In genomic region chr19:41310031-41310831, GRCh38 we compare ENCODE assay signal across 8 cellular contexts. TPM values are rescaled to one million over a fixed set of nuclear protein-coding genes. Genes with fewer than 3 reads are reported as not detected.
A peak's percentile ranks its signal among the peaks of the same experiment; 100 is the strongest.
DNase-seq lines count a peak whose midpoint lies in the region; TF ChIP-seq lines count a peak whose summit lies in the region.

TSS of gene CCDC97 (plus strand) at chr19:41310172. CDS start at chr19:41310311, 139 bp downstream.

- peak within 1 kb of the TSS; percentile 95 for H3K18ac ChIP-seq in neuronal stem cell (ENCODE audit: low read length)

- H3K4me1 ChIP-seq in MM.1S (ENCODE audit: low read length) (peaks cover 36% of the 10 kb centered on the region), neuronal stem cell (ENCODE audit: control insufficient read depth in 2 of 2, insufficient read depth in 1 of 2, low read depth in 1 of 2, low read length in 2 of 2) (peaks cover 0 to 8% of the 10 kb centered on the region in 2 donors)

- in situ Hi-C loops in SK-MEL-5 (cut with HindIII; ENCODE audit: low pct_unique_long_range_greater_than_20kb, low sequenced_read_pairs) = no loop called here

- no peak within 1 kb of the TSS for H2BK120ac ChIP-seq in neuronal stem cell (ENCODE audit: low read depth, low read length)

- H3K9me3 ChIP-seq in MM.1S (replicated peaks; ENCODE audit: insufficient read depth, low read length) = no peaks in the 10 kb centered on the region
- no peaks in the 10 kb centered on the region for H3K9me3 ChIP-seq in neuronal stem cell (replicated peaks in 1 of 2; ENCODE audit: control insufficient read depth in 2 of 2, insufficient read depth in 1 of 2, low read depth in 1 of 2, low read length in 2 of 2)

- H3K9ac ChIP-seq in MM.1S (ENCODE audit: low read length) (peak within 1 kb of the TSS; percentile 96), neuronal stem cell (ENCODE audit: low read depth, low read length, poor library complexity) (peak within 1 kb of the TSS; percentile 79)

- peak within 1 kb of the TSS; percentile 77 for H2BK5ac ChIP-seq in neuronal stem cell (ENCODE audit: low read length)

- no CpG with 5 or more reads among the region's 47 CpGs for WGBS in neuronal stem cell (ENCODE audit: extremely low coverage in 2 of 2, insufficient read length in 2 of 2, insufficient replicate concordance in 1 of 2), 2 donors

- no peak within 1 kb of the TSS for H2AK5ac ChIP-seq in neuronal stem cell (ENCODE audit: low read depth, low read length)

- H3K23ac ChIP-seq in neuronal stem cell (ENCODE audit: low read depth, low read length, poor library complexity) = peak within 1 kb of the TSS; percentile 81

- H3K14ac ChIP-seq in neuronal stem cell (ENCODE audit: low read length) = no peak within 1 kb of the TSS

- no peaks in the 10 kb centered on the region for H3K9me2 ChIP-seq in MM.1S (replicated peaks; ENCODE audit: insufficient read depth, low read length)

- H2BK12ac ChIP-seq in neuronal stem cell (ENCODE audit: low read length) = no peak within 1 kb of the TSS

- H4K91ac ChIP-seq in neuronal stem cell (ENCODE audit: low read depth, low read length, poor library complexity) = no peak within 1 kb of the TSS

- H3K27me3 ChIP-seq in MM.1S (replicated peaks; ENCODE audit: insufficient read depth, low read length) (no peaks in the 10 kb centered on the region), neuronal stem cell (ENCODE audit: control insufficient read depth in 3 of 3, insufficient read depth in 3 of 3, low read depth in 1 of 3, low read length in 3 of 3) (no peaks in the 10 kb centered on the region)

- peaks cover 32% of the 10 kb centered on the region for H3F3A ChIP-seq in MM.1S (ENCODE audit: insufficient read depth, low read length)

- peaks cover 2% of the 10 kb centered on the region for H3K79me1 ChIP-seq in neuronal stem cell (ENCODE audit: low read depth, low read length)

- TF ChIP-seq CTCF in MM.1S (IDR thresholded peaks at IDR 0.05; ENCODE audit: low read length) = no peak

- DNase-seq in EH (ENCODE audit: low read depth) (peak; percentile 85), GOT3 (lab: John Stamatoyannopoulos, UW) (peak; percentile 81), MM.1S (peak; percentile 87), SK-MEL-5 (ENCODE audit: low read depth, low spot score) (peak; percentile 81), foreskin melanocyte (peak; percentile 80), neuronal stem cell (ENCODE audit: low spot score) (peak; percentile 91), substantia nigra (lab: John Stamatoyannopoulos, UW) (peak; percentile 29 to 95 (median 79))
- DNase-seq in activated naive CD4-positive, alpha-beta T cell (lab: John Stamatoyannopoulos, UW) = peak; percentile 73 to 85 (median 81)

- H3K27ac ChIP-seq in MM.1S (ENCODE audit: low read length) (peak within 1 kb of the TSS; percentile 90; the same call in 1 of the 2 replicates), neuronal stem cell (replicated peaks; ENCODE audit: low read length) (peak within 1 kb of the TSS; percentile 87), substantia nigra (ENCODE audit: low read depth, low read length, poor library complexity, severe bottlenecking) (peak within 1 kb of the TSS; percentile 95)

- H2BK15ac ChIP-seq in neuronal stem cell (ENCODE audit: low read length) = no peak within 1 kb of the TSS

- no peak within 1 kb of the TSS for H3K4ac ChIP-seq in neuronal stem cell (ENCODE audit: low read length)

- H2AFZ ChIP-seq in MM.1S (ENCODE audit: low read length) = peak within 1 kb of the TSS; percentile 78
- peak within 1 kb of the TSS; percentile 93 for H2AFZ ChIP-seq in neuronal stem cell (ENCODE audit: low read length)

- H4K20me1 ChIP-seq in MM.1S (ENCODE audit: insufficient read depth, low read length) = no peaks in the 10 kb centered on the region

- H3K4me2 ChIP-seq in MM.1S (ENCODE audit: low read depth, low read length) (peak within 1 kb of the TSS; percentile 90), neuronal stem cell (ENCODE audit: insufficient read depth, low read length, poor library complexity, severe bottlenecking) (peak within 1 kb of the TSS; percentile 60)

- H3K79me2 ChIP-seq in MM.1S (ENCODE audit: low read length) = peaks cover 65% of the 10 kb centered on the region

- no peaks in the 10 kb centered on the region; the same call in 1 of the 2 replicates for H3K36me3 ChIP-seq in MM.1S (replicated peaks; ENCODE audit: insufficient read depth, low read length)
- H3K36me3 ChIP-seq in neuronal stem cell (replicated peaks in 1 of 2; ENCODE audit: control insufficient read depth in 2 of 2, insufficient read depth in 2 of 2, low read length in 2 of 2) = peaks cover 23 to 64% of the 10 kb centered on the region in 2 donors

- no peak within 1 kb of the TSS for H4K8ac ChIP-seq in neuronal stem cell (ENCODE audit: low read depth, low read length)

- H3K4me3 ChIP-seq in MM.1S (ENCODE audit: low read length) (peak within 1 kb of the TSS; percentile 94), neuronal stem cell (ENCODE audit: low read length in 2 of 2) (peak within 1 kb of the TSS; percentile 54 to 82)

RNA-seq across cellular contexts. Expression of gene CCDC97, which starts in this region (rescaled TPM):
- total RNA-seq in SK-MEL-5 (2014; rRNA removed; shearing (Covaris generic)) = 6.9 and 9.8 TPM in 2 replicates
- polyA plus RNA-seq in SK-MEL-5 (2015; cell fraction: cytosol; rRNA removed) = 19.3 and 27.0 TPM in 2 replicates
- polyA plus RNA-seq in SK-MEL-5 (2015; cell fraction: nucleus; rRNA removed) = 12.3 and 13.2 TPM in 2 replicates
- 21.6 TPM for polyA plus RNA-seq in neuronal stem cell (2013, experiment 1 of 2)
- polyA plus RNA-seq in neuronal stem cell (2013, experiment 2 of 2) = 20.9 TPM

Comparison
In these comparisons a context has a peak if more than half of its experiments do, and no peak if none do; other contexts are left out.
1. Peak in every context shown above with its lines: DNase-seq, H3K4me3 ChIP-seq and H3K27ac ChIP-seq.